16 cellular contexts compared by ENCODE assay signal in the genomic region with DNA sequence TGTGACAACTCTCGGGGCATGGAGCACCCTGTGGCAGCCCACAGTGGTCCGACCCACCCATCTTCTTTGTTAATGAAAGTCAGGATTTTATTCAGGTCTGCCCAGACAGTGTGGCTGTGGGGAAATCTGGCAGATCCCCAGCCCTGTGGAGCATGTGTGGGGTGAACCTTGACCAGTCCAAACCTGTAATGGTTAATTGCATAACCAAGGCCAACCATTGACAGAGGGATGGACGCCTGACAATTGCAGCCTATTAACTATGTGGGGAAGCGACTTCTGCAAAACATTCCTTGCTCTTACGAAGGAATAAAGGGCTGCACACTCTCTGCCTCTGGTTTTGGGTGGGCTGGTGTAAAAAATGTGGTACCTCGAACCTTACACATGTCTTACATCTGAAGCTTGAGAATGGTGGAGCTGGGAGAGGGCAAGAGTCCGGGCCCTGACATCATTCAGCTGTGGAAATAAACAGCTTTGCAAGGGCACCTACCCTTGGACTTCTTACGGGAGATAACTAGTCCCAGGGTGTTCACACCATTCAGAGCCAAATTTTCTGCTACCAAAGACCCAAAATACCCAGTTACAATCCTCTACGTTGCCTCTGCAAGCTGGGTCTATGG. TPM values are rescaled to one million over a fixed set of nuclear protein-coding genes. Genes with fewer than 3 reads are reported as not detected.
A peak's percentile ranks its signal among the peaks of the same experiment; 100 is the strongest.
DNase-seq lines count a peak whose midpoint lies in the region; ATAC-seq, FAIRE-seq and TF ChIP-seq lines count a peak whose summit lies in the region.
"Had no signal": no experiment of that assay in that cellular context is flagged by ENCODE, and none has a peak within 500 bp of the region (broad histone marks: within the 10 kb centered on the region; RNA-seq: fewer than 3 reads in every experiment).

No MANE protein-coding gene starts in this region.

- DNase-seq in right atrium auricular region (ENCODE audit: low spot score) (peak; percentile 43), left ventricle myocardium superior (no peak), kidney (no peak), small intestine (peak; percentile 56), Peyer's patch (no peak), middle frontal gyrus (ENCODE audit: extremely low spot score, low spot score) (no peak), retina (no peak)
- DNase-seq: 8988T; AML-193; Caco-2; CD8-positive, alpha-beta memory T cell; GOT3; HFFc6 had no signal

- no peak for TF ChIP-seq POLR2A in Peyer's patch (IDR thresholded peaks at IDR 0.05)

- H3K27ac ChIP-seq in right atrium auricular region (no peak overlapping the region), kidney (ENCODE audit: low read depth in 2 of 2, low read length in 2 of 2) (peak overlapping the region; percentile 28 to 36), liver (ENCODE audit: low read depth in 1 of 2, low read length in 2 of 2) (peak overlapping the region; percentile 60 to 85), small intestine (ENCODE audit: low read depth in 1 of 2, low read length in 1 of 2) (no peak overlapping the region), Peyer's patch (no peak overlapping the region)
- H3K27ac ChIP-seq: BLaER1 had no signal

- H3K36me3 ChIP-seq in right atrium auricular region (no peaks in the 10 kb centered on the region), kidney (ENCODE audit: control insufficient read depth in 1 of 2, insufficient read depth in 2 of 2, low read length in 2 of 2) (no peaks in the 10 kb centered on the region), liver (ENCODE audit: control insufficient read depth in 4 of 4, insufficient read depth in 3 of 4, low read depth in 1 of 4, low read length in 3 of 4) (no peaks in the 10 kb centered on the region), small intestine (ENCODE audit: control insufficient read depth in 2 of 2, insufficient read depth in 2 of 2, low read length in 2 of 2) (no peaks in the 10 kb centered on the region), Peyer's patch (no peaks in the 10 kb centered on the region)
- H3K36me3 ChIP-seq: BLaER1, HAP-1 had no signal

- no peak for ATAC-seq in left ventricle myocardium superior

- no peaks in the 10 kb centered on the region for H3K27me3 ChIP-seq in right atrium auricular region
- H3K27me3 ChIP-seq in liver (ENCODE audit: control insufficient read depth in 4 of 4, insufficient read depth in 4 of 4, low read length in 3 of 4): no peaks in the 10 kb centered on the region
- no peaks in the 10 kb centered on the region for H3K27me3 ChIP-seq in small intestine (ENCODE audit: control insufficient read depth in 2 of 2, insufficient read depth in 2 of 2, low read length in 2 of 2)
- H3K27me3 ChIP-seq in Peyer's patch: no peaks in the 10 kb centered on the region
- H3K27me3 ChIP-seq: BLaER1 had no signal

- WGBS in liver: 35% methylated on average over 9 of the region's 9 CpGs
- 53 to 77% (median 56%) methylated on average over 9 of the region's 9 CpGs for WGBS in small intestine, 3 donors

- intact Hi-C loops in left ventricle myocardium superior (cut with micrococcal nuclease) (no loop called here), kidney (cut with DNase I) (no loop called here)

- H3K4me3 ChIP-seq in right atrium auricular region: no peak overlapping the region
- H3K4me3 ChIP-seq in kidney (ENCODE audit: low read length in 2 of 2): no peak overlapping the region
- H3K4me3 ChIP-seq in liver (ENCODE audit: low read depth in 1 of 3, low read length in 3 of 3): no peak overlapping the region
- no peak overlapping the region for H3K4me3 ChIP-seq in small intestine (ENCODE audit: low read depth in 1 of 2, low read length in 2 of 2)
- no peak overlapping the region for H3K4me3 ChIP-seq in Peyer's patch
- H3K4me3 ChIP-seq: BLaER1, HAP-1 had no signal

- FAIRE-seq in kidney (lab: Jason Lieb, UNC) (no peak), small intestine (lab: Jason Lieb, UNC) (no peak)

- H3K9ac ChIP-seq in kidney (ENCODE audit: low read length in 2 of 2): no peak overlapping the region
- no peak overlapping the region for H3K9ac ChIP-seq in liver (ENCODE audit: low read depth in 1 of 2, low read length in 2 of 2)
- H3K9ac ChIP-seq: BLaER1 had no signal

- peak; percentile 2 to 50 for TF ChIP-seq RAD21 in liver (IDR thresholded peaks at IDR 0.05)

- TF ChIP-seq CTCF in right atrium auricular region (IDR thresholded peaks at IDR 0.05): no peak
- TF ChIP-seq CTCF in kidney (IDR thresholded peaks at IDR 0.05; ENCODE audit: borderline replicate concordance, extremely low read depth, insufficient read depth): no peak
- TF ChIP-seq CTCF in liver (IDR thresholded peaks at IDR 0.05; ENCODE audit: low read depth, low read length, missing input control): no peak
- no peak for TF ChIP-seq CTCF in Peyer's patch (IDR thresholded peaks at IDR 0.05)

- H3K4me1 ChIP-seq in right atrium auricular region (no peaks in the 10 kb centered on the region), kidney (ENCODE audit: control insufficient read depth in 1 of 2, insufficient read depth in 1 of 2, low read depth in 1 of 2, low read length in 2 of 2) (peaks cover 0 to 3% of the 10 kb centered on the region in 2 donors), liver (ENCODE audit: control insufficient read depth in 4 of 4, insufficient read depth in 4 of 4, low read length in 3 of 4) (peaks cover 4 to 47% (median 36%) of the 10 kb centered on the region in 4 donors), small intestine (ENCODE audit: control insufficient read depth in 2 of 2, insufficient read depth in 1 of 2, low read depth in 1 of 2, low read length in 1 of 2) (peaks cover 0 to 2% of the 10 kb centered on the region in 2 donors), Peyer's patch (no peaks in the 10 kb centered on the region)
- H3K4me1 ChIP-seq: BLaER1, Caco-2, HAP-1 had no signal

- H3K9me3 ChIP-seq in right atrium auricular region: no peaks in the 10 kb centered on the region
- no peaks in the 10 kb centered on the region for H3K9me3 ChIP-seq in kidney (ENCODE audit: control insufficient read depth in 1 of 2, low read length in 2 of 2)
- no peaks in the 10 kb centered on the region for H3K9me3 ChIP-seq in liver (ENCODE audit: control insufficient read depth in 4 of 4, low read length in 3 of 4)
- H3K9me3 ChIP-seq in small intestine (ENCODE audit: control insufficient read depth, low read depth): no peaks in the 10 kb centered on the region
- no peaks in the 10 kb centered on the region for H3K9me3 ChIP-seq in Peyer's patch
- H3K9me3 ChIP-seq: BLaER1, Caco-2, HAP-1 had no signal

TF ChIP-seq in liver, 16 proteins besides CTCF, POLR2A, EP300 and RAD21 (continues in another document):
- TF ChIP-seq NR2F2 (IDR thresholded peaks at IDR 0.05) (no peak), HNF4A (conservative IDR thresholded peaks at IDR 0.05) (peak; percentile 96 to 97), RXRA (IDR thresholded peaks at IDR 0.05) (peak; percentile 79), JUND (IDR thresholded peaks at IDR 0.05) (peak; percentile 85), FOXA1 (IDR thresholded peaks at IDR 0.05) (no peak), GABPA (IDR thresholded peaks at IDR 0.05 in 1 of 2, conservative IDR thresholded peaks at IDR 0.05 in 1 of 2) (no peak), HNF4G (IDR thresholded peaks at IDR 0.05) (peak; percentile 90)
- TF ChIP-seq, protein P1, sequence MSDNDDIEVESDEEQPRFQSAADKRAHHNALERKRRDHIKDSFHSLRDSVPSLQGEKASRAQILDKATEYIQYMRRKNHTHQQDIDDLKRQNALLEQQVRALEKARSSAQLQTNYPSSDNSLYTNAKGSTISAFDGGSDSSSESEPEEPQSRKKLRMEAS (IDR thresholded peaks at IDR 0.05): peak; percentile 85
- TF ChIP-seq, protein P2, sequence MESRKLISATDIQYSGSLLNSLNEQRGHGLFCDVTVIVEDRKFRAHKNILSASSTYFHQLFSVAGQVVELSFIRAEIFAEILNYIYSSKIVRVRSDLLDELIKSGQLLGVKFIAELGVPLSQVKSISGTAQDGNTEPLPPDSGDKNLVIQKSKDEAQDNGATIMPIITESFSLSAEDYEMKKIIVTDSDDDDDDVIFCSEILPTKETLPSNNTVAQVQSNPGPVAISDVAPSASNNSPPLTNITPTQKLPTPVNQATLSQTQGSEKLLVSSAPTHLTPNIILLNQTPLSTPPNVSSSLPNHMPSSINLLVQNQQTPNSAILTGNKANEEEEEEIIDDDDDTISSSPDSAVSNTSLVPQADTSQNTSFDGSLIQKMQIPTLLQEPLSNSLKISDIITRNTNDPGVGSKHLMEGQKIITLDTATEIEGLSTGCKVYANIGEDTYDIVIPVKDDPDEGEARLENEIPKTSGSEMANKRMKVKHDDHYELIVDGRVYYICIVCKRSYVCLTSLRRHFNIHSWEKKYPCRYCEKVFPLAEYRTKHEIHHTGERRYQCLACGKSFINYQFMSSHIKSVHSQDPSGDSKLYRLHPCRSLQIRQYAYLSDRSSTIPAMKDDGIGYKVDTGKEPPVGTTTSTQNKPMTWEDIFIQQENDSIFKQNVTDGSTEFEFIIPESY (IDR thresholded peaks at IDR 0.05): no peak

RNA-seq across cellular contexts. Expression of gene MAF, which starts 35.8 kb away (rescaled TPM):
- total RNA-seq in right atrium auricular region (10 to 100 TPM in 1 of 2 donors, 1 to 10 TPM in 1; 5.4 to 16.7 TPM), left ventricle myocardium superior (18.8 TPM), kidney (70.1 TPM), liver (10 to 100 TPM; 16.0 to 20.9 TPM), Peyer's patch (100 to 1,000 TPM in 3 of 4 donors, 10 to 100 TPM in 1; 92.4 to 390 (median 235) TPM)
- polyA plus RNA-seq in kidney (ENCODE audit: insufficient read depth, low read depth, low replicate concordance) (47.1 TPM), liver (10 to 100 TPM in 1 of 2 donors, 1 to 10 TPM in 1; 9.7 to 17.5 TPM), small intestine (10 to 100 TPM; 23.7 to 65.9 (median 59.5) TPM)
- total RNA-seq: HFFc6 had no signal

Comparison
In these comparisons a context has a peak if more than half of its experiments do, and no peak if none do; other contexts are left out.
1. DNase-seq: peak in right atrium auricular region (single experiment) and small intestine (single experiment); none in left ventricle myocardium superior (single experiment), kidney (single experiment), Peyer's patch (0 of 3), middle frontal gyrus (single experiment) and retina (single experiment).
2. H3K27ac ChIP-seq: peak in kidney (2 of 2) and liver (2 of 2); none in right atrium auricular region (0 of 2), small intestine (0 of 2) and Peyer's patch (0 of 4).